1 cellular context compared by ENCODE assay signal in genomic region chr1:2014726-2015382, GRCh38.
TF ChIP-seq lines count a peak whose summit lies in the region.

No MANE protein-coding gene starts in this region.

TF ChIP-seq in GM23338, 12 proteins besides CTCF, POLR2A, EP300 and RAD21:
- TF ChIP-seq CREB1 (CRISPR knock-in tag; IDR thresholded peaks at IDR 0.05; ENCODE audit: low read depth) (no peak), JUNB (IDR thresholded peaks at IDR 0.05; ENCODE audit: unreplicated experiment) (no peak)
